In genomic region chr15:90933310-90933709, GRCh38 we compare ENCODE assay signal across 15 cellular contexts. TPM values are rescaled to one million over a fixed set of nuclear protein-coding genes. Genes with fewer than 3 reads are reported as not detected.
DNase-seq lines count a peak whose midpoint lies in the region; ATAC-seq and TF ChIP-seq lines count a peak whose summit lies in the region.
"Had no signal": no experiment of that assay in that cellular context is flagged by ENCODE, and none has a peak within 500 bp of the region (broad histone marks: within the 10 kb centered on the region; RNA-seq: fewer than 3 reads in every experiment).

No MANE protein-coding gene starts in this region.

- peaks cover 6% of the 10 kb centered on the region; the same call in 1 of the 2 replicates for H3F3A ChIP-seq in GM23338 (replicated peaks; ENCODE audit: low read depth)

- H3K27me3 Mint-ChIP-seq in T-helper 2 cell treated with Interferon-gamma antibody and Interleukin-4, amounts not matched to agents 5 μg/mL and 100 μg/mL, for 36 hours (ENCODE audit: low read depth), result no peaks in the 10 kb centered on the region
- H3K27me3 Mint-ChIP-seq in GM23338 (ENCODE audit: insufficient read depth, low read depth, poor library complexity), result peaks cover 16% of the 10 kb centered on the region
- H3K27me3 Mint-ChIP-seq in activated CD8-positive, alpha-beta T cell treated with anti-CD3 and anti-CD28 coated beads, Interleukin-2, amount 10 ng/mL, durations not matched to agents 7 days and 5 days (ENCODE audit: low read depth), result no peaks in the 10 kb centered on the region
- no peaks in the 10 kb centered on the region for H3K27me3 Mint-ChIP-seq in nephron (ENCODE audit: low read depth)

- POLR2A ChIA-PET in activated CD8-positive, alpha-beta T cell treated with anti-CD3 and anti-CD28 coated beads, Interleukin-2, amount 10 ng/mL, durations not matched to agents 7 days and 5 days (lab: Charles Lee), result interaction anchor here (0.9 to 9.9 kb wide), 6 partner anchors 22 to 247 kb away, joined by 3 to 110 read pairs (median 12); partner anchors contain the start of genes BLM, MAN2A2 and RCCD1

- H3K36me3 Mint-ChIP-seq in T-helper 2 cell treated with Interferon-gamma antibody and Interleukin-4, amounts not matched to agents 5 μg/mL and 100 μg/mL, for 36 hours (ENCODE audit: low read depth), result peaks cover 18% of the 10 kb centered on the region
- peaks cover 9% of the 10 kb centered on the region for H3K36me3 Mint-ChIP-seq in GM23338 (ENCODE audit: low read depth)
- H3K36me3 Mint-ChIP-seq in activated CD8-positive, alpha-beta T cell treated with anti-CD3 and anti-CD28 coated beads, Interleukin-2, amount 10 ng/mL, durations not matched to agents 7 days and 5 days (ENCODE audit: low read depth), result peaks cover 31% of the 10 kb centered on the region
- H3K36me3 Mint-ChIP-seq in nephron (ENCODE audit: low read depth), result peaks cover 7% of the 10 kb centered on the region

- peaks cover 13% of the 10 kb centered on the region; the same call in 1 of the 2 replicates for H3K36me3 ChIP-seq in GM23338 (ENCODE audit: insufficient read depth)

- no peak overlapping the region for H3K4me2 ChIP-seq in GM23338

- peak overlapping the region; percentile 100 for H3K4me3 Mint-ChIP-seq in T-helper 2 cell treated with Interferon-gamma antibody and Interleukin-4, amounts not matched to agents 5 μg/mL and 100 μg/mL, for 36 hours
- H3K4me3 Mint-ChIP-seq in GM23338 (peak overlapping the region; percentile 26; the same call in 2 of the 3 replicates), nephron (peak overlapping the region; percentile 79 to 93 (median 89))
- H3K4me3 Mint-ChIP-seq in activated CD8-positive, alpha-beta T cell treated with anti-CD3 and anti-CD28 coated beads, Interleukin-2, amount 10 ng/mL, durations not matched to agents 7 days and 5 days, result peak overlapping the region; percentile 97

- ATAC-seq in GM23338, result no peak
- no peak for ATAC-seq in activated CD8-positive, alpha-beta T cell treated with anti-CD3 and anti-CD28 coated beads, Interleukin-2, amount 10 ng/mL, durations not matched to agents 7 days and 5 days
- ATAC-seq in HG02840 (IDR thresholded peaks at IDR 0.05; ENCODE audit: low FRiP score, unreplicated experiment), result no peak

- CTCF ChIA-PET in activated CD8-positive, alpha-beta T cell treated with anti-CD3 and anti-CD28 coated beads, Interleukin-2, amount 10 ng/mL, durations not matched to agents 7 days and 5 days (lab: Charles Lee), result interaction anchor here (0.9 to 11.4 kb wide), 39 partner anchors 8 to 834 kb away, joined by 3 to 328 read pairs (median 7); partner anchors contain the start of genes BLM, FES, MAN2A2 and RCCD1

- TF ChIP-seq CTCF in GM23338 (conservative IDR thresholded peaks at IDR 0.05; ENCODE audit: low read depth in 2 of 2), result no peak
- TF ChIP-seq CTCF in nephron (IDR thresholded peaks at IDR 0.05; ENCODE audit: unreplicated experiment in 3 of 3), result no peak

- no peaks in the 10 kb centered on the region for H3K9me2 ChIP-seq in GM23338 (ENCODE audit: insufficient read depth)

- no peak for DNase-seq in T-helper 2 cell treated with Interferon-gamma antibody and Interleukin-4, amounts not matched to agents 5 μg/mL and 100 μg/mL, for 36 hours (ENCODE audit: low spot score)
- DNase-seq in T-helper 2 cell (no peak), GM23338 (ENCODE audit: low spot score) (no peak), NCI-H2107 treated with DMSO at 0.1 percent for 48 hours (lab: John Stamatoyannopoulos, UW; ENCODE audit: unreplicated experiment) (no peak), NCI-H1930 (lab: John Stamatoyannopoulos, UW) (no peak)
- no peak for DNase-seq in activated CD8-positive, alpha-beta T cell treated with anti-CD3 and anti-CD28 coated beads, Interleukin-2, amount 10 ng/mL, durations not matched to agents 7 days and 5 days
- DNase-seq: glutamatergic neuron; GM23248; mammary epithelial cell; NCI-H1694 treated with DMSO at 0.1 percent for 48 hours; occipital lobe; stimulated activated CD4-positive, alpha-beta T cell treated with anti-CD3 and anti-CD28 coated beads, Interleukin-4, amount 100 ng/mL, for 24 hours; tibial artery had no signal

- H2AFZ ChIP-seq in GM23338, result no peak overlapping the region

- no peak overlapping the region for H3K4me3 ChIP-seq in GM23338

- H3K27ac Mint-ChIP-seq in T-helper 2 cell treated with Interferon-gamma antibody and Interleukin-4, amounts not matched to agents 5 μg/mL and 100 μg/mL, for 36 hours, result peak overlapping the region; percentile 100
- no peak overlapping the region for H3K27ac Mint-ChIP-seq in GM23338
- peak overlapping the region; percentile 57 for H3K27ac Mint-ChIP-seq in activated CD8-positive, alpha-beta T cell treated with anti-CD3 and anti-CD28 coated beads, Interleukin-2, amount 10 ng/mL, durations not matched to agents 7 days and 5 days
- no peak overlapping the region for H3K27ac Mint-ChIP-seq in nephron

- H3K9me3 Mint-ChIP-seq in T-helper 2 cell treated with Interferon-gamma antibody and Interleukin-4, amounts not matched to agents 5 μg/mL and 100 μg/mL, for 36 hours, result no peaks in the 10 kb centered on the region
- H3K9me3 Mint-ChIP-seq in GM23338, result no peaks in the 10 kb centered on the region
- H3K9me3 Mint-ChIP-seq in activated CD8-positive, alpha-beta T cell treated with anti-CD3 and anti-CD28 coated beads, Interleukin-2, amount 10 ng/mL, durations not matched to agents 7 days and 5 days (ENCODE audit: insufficient read depth), result no peaks in the 10 kb centered on the region
- no peaks in the 10 kb centered on the region for H3K9me3 Mint-ChIP-seq in nephron

- no peak overlapping the region for H3K27ac ChIP-seq in GM23338 (ENCODE audit: low read depth)
- H3K27ac ChIP-seq: GM23248 had no signal

- no peaks in the 10 kb centered on the region; the same call in 1 of the 2 replicates for H3K79me2 ChIP-seq in GM23338 (replicated peaks; ENCODE audit: insufficient read depth)

- no peaks in the 10 kb centered on the region; the same call in 1 of the 2 replicates for H4K20me1 ChIP-seq in GM23338 (replicated peaks; ENCODE audit: insufficient read depth)

- peaks cover 51% of the 10 kb centered on the region for H3K4me1 Mint-ChIP-seq in T-helper 2 cell treated with Interferon-gamma antibody and Interleukin-4, amounts not matched to agents 5 μg/mL and 100 μg/mL, for 36 hours (ENCODE audit: low read depth)
- peaks cover 29% of the 10 kb centered on the region for H3K4me1 Mint-ChIP-seq in GM23338
- peaks cover 62% of the 10 kb centered on the region for H3K4me1 Mint-ChIP-seq in activated CD8-positive, alpha-beta T cell treated with anti-CD3 and anti-CD28 coated beads, Interleukin-2, amount 10 ng/mL, durations not matched to agents 7 days and 5 days (ENCODE audit: low read depth)
- H3K4me1 Mint-ChIP-seq in nephron, result peaks cover 33% of the 10 kb centered on the region

- H3K27me3 ChIP-seq in GM23338 (ENCODE audit: insufficient read depth), result peaks cover 10% of the 10 kb centered on the region; the same call in 1 of the 2 replicates
- H3K27me3 ChIP-seq: tibial artery had no signal

- peaks cover 23% of the 10 kb centered on the region for H3K4me1 ChIP-seq in GM23338 (ENCODE audit: insufficient read depth)

TF ChIP-seq in GM23338, 12 proteins besides CTCF, POLR2A, EP300 and RAD21 (continues in another document):
- TF ChIP-seq REST (IDR thresholded peaks at IDR 0.05; ENCODE audit: unreplicated experiment), result no peak

RNA-seq across cellular contexts. Expression of gene HDDC3, which starts 1.0 kb away (rescaled TPM):
- total RNA-seq in GM23338 (2014; rRNA removed; shearing (Covaris generic)), result 9.1 and 19.0 TPM in 2 replicates
- 16.0 and 17.4 TPM in 2 replicates for polyA plus RNA-seq in GM23338 (2016; fragmentation: Nextera tagmentation; extraction: Ambion mirVana)
- total RNA-seq in activated CD8-positive, alpha-beta T cell treated with anti-CD3 and anti-CD28 coated beads, Interleukin-2, amount 10 ng/mL, durations not matched to agents 7 days and 5 days, result 10 to 100 TPM; 23.8 to 26.9 TPM

RNA-seq across cellular contexts. Expression of gene UNC45A, which starts 1.8 kb away (rescaled TPM):
- 86.8 and 87.5 TPM in 2 replicates for total RNA-seq in GM23338 (2014; rRNA removed; shearing (Covaris generic))
- 35.9 and 40.2 TPM in 2 replicates for polyA plus RNA-seq in GM23338 (2016; fragmentation: Nextera tagmentation; extraction: Ambion mirVana)
- 10 to 100 TPM; 74.6 to 81.4 TPM for total RNA-seq in activated CD8-positive, alpha-beta T cell treated with anti-CD3 and anti-CD28 coated beads, Interleukin-2, amount 10 ng/mL, durations not matched to agents 7 days and 5 days

RNA-seq across cellular contexts. Expression of gene RCCD1, which starts 21.4 kb away (rescaled TPM):
- total RNA-seq in GM23338 (2014; rRNA removed; shearing (Covaris generic)), result 16.4 and 17.1 TPM in 2 replicates
- polyA plus RNA-seq in GM23338 (2016; fragmentation: Nextera tagmentation; extraction: Ambion mirVana), result 10.8 and 14.3 TPM in 2 replicates
- 10 to 100 TPM; 30.1 to 31.9 TPM for total RNA-seq in activated CD8-positive, alpha-beta T cell treated with anti-CD3 and anti-CD28 coated beads, Interleukin-2, amount 10 ng/mL, durations not matched to agents 7 days and 5 days

RNA-seq across cellular contexts. Expression of gene MAN2A2, which starts 30.2 kb away (rescaled TPM):
- total RNA-seq in GM23338 (2014; rRNA removed; shearing (Covaris generic)), result 3.5 and 17.1 TPM in 2 replicates
- polyA plus RNA-seq in GM23338 (2016; fragmentation: Nextera tagmentation; extraction: Ambion mirVana), result 8.0 and 8.2 TPM in 2 replicates
- total RNA-seq in activated CD8-positive, alpha-beta T cell treated with anti-CD3 and anti-CD28 coated beads, Interleukin-2, amount 10 ng/mL, durations not matched to agents 7 days and 5 days, result 10 to 100 TPM; 82.7 to 97.7 TPM

RNA-seq across cellular contexts. Expression of gene FES, which starts 49.0 kb away (rescaled TPM):
- 14.4 and 18.6 TPM in 2 replicates for total RNA-seq in GM23338 (2014; rRNA removed; shearing (Covaris generic))
- 2.7 and 3.1 TPM in 2 replicates for polyA plus RNA-seq in GM23338 (2016; fragmentation: Nextera tagmentation; extraction: Ambion mirVana)
- total RNA-seq in activated CD8-positive, alpha-beta T cell treated with anti-CD3 and anti-CD28 coated beads, Interleukin-2, amount 10 ng/mL, durations not matched to agents 7 days and 5 days, result 10 to 100 TPM; 10.5 to 11.1 TPM
- polyA plus RNA-seq: mammary epithelial cell had no signal

Comparison
In these comparisons a context has a peak if more than half of its experiments do, and no peak if none do; other contexts are left out.
1. H3K27ac Mint-ChIP-seq: peak in T-helper 2 cell treated with Interferon-gamma antibody and Interleukin-4, amounts not matched to agents 5 μg/mL and 100 μg/mL, for 36 hours (single experiment) and activated CD8-positive, alpha-beta T cell treated with anti-CD3 and anti-CD28 coated beads, Interleukin-2, amount 10 ng/mL, durations not matched to agents 7 days and 5 days (single experiment); none in GM23338 (single experiment) and nephron (0 of 3).
2. H3K4me3 Mint-ChIP-seq: peak in every context shown above with its lines; median percentile 100 in T-helper 2 cell treated with Interferon-gamma antibody and Interleukin-4, amounts not matched to agents 5 μg/mL and 100 μg/mL, for 36 hours; 97 in activated CD8-positive, alpha-beta T cell treated with anti-CD3 and anti-CD28 coated beads, Interleukin-2, amount 10 ng/mL, durations not matched to agents 7 days and 5 days; 89 in nephron; 26 in GM23338.